ENCODE assay signal across 9 cellular contexts in the genomic region with DNA sequence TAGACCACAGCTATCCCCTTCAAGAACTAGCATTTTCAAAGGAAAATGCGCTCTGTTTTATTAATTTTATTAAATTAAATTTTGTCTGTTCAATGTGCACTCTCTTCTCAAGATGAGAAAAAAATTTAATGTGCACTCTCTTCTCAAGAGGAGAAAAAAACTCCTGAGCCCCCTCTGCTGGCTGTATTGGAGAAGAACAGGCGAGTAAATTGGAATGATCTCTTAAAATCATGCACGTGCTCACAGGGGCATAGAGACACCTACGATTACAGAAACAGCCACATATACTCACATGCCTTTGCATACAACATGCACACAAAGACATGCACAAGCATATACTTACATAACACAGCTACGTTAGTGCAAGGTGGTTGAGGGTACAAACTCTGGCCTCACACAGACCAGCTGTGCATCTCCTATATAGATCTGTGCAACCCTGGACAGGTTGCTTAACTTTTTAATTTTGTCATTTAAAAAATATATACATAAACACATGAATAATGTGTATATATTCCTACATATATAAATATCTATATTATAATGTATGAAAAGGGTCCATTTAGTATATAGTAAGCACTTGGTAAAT.
DNase-seq lines count a peak whose midpoint lies in the region; ATAC-seq lines count a peak whose summit lies in the region.
"Had no signal": no experiment of that assay in that cellular context is flagged by ENCODE, and none has a peak within 500 bp of the region (broad histone marks: within the 10 kb centered on the region; RNA-seq: fewer than 3 reads in every experiment).

No MANE protein-coding gene starts in this region.

- H3K27me3 Mint-ChIP-seq in activated T-cell treated with anti-CD3 and anti-CD28 coated beads, Interleukin-2, amount 50 U/mL, for 72 hours (ENCODE audit: low read depth), result no peaks in the 10 kb centered on the region

- no peaks in the 10 kb centered on the region for H3K4me1 Mint-ChIP-seq in activated T-cell treated with anti-CD3 and anti-CD28 coated beads, Interleukin-2, amount 50 U/mL, for 72 hours (ENCODE audit: low read depth)

- H3K27ac Mint-ChIP-seq in activated T-cell treated with anti-CD3 and anti-CD28 coated beads, Interleukin-2, amount 50 U/mL, for 72 hours, result no peak overlapping the region

- H3K36me3 Mint-ChIP-seq in activated T-cell treated with anti-CD3 and anti-CD28 coated beads, Interleukin-2, amount 50 U/mL, for 72 hours (ENCODE audit: insufficient read depth in 2 of 2), result no peaks in the 10 kb centered on the region

- ATAC-seq in GM21526 (IDR thresholded peaks at IDR 0.05; ENCODE audit: low FRiP score, unreplicated experiment), result peak; percentile 89
- no peak for ATAC-seq in activated T-cell treated with anti-CD3 and anti-CD28 coated beads, Interleukin-2, amount 50 U/mL, for 72 hours (replicated peaks in 1 of 2)

- H3K4me3 Mint-ChIP-seq in activated T-cell treated with anti-CD3 and anti-CD28 coated beads, Interleukin-2, amount 50 U/mL, for 72 hours, result no peak overlapping the region
- H3K4me3 Mint-ChIP-seq: activated T-cell treated with anti-CD3 and anti-CD28 coated beads, Interleukin-2, amount 50 U/mL, for 4 hours had no signal

- DNase-seq in activated CD4-positive, CD25-positive, alpha-beta regulatory T cell treated with anti-CD3 and anti-CD28 coated beads, Interleukin-2, amount 50 U/mL, for 72 hours, result peak; percentile 34
- DNase-seq in activated CD4-positive, CD25-positive, alpha-beta regulatory T cell (lab: John Stamatoyannopoulos, UW), result no peak
- DNase-seq in NAMALWA (ENCODE audit: low spot score) (peak; percentile 54), iPS-NIHi11 (ENCODE audit: low spot score) (peak; percentile 29), COR-L47 (lab: John Stamatoyannopoulos, UW) (no peak)
- DNase-seq in activated T-cell treated with anti-CD3 and anti-CD28 coated beads, Interleukin-2, amount 50 U/mL, for 72 hours, result peak; percentile 19 to 27
- peak; percentile 3 for DNase-seq in stimulated activated CD8-positive, alpha-beta memory T cell treated with anti-CD3 and anti-CD28 coated beads, Interleukin-4, amount 100 ng/mL, for 24 hours (ENCODE audit: low read depth)
- DNase-seq: activated T-cell treated with anti-CD3 and anti-CD28 coated beads, Interleukin-2, amount 50 U/mL, for 4 hours had no signal

- no peaks in the 10 kb centered on the region for H3K9me3 Mint-ChIP-seq in activated T-cell treated with anti-CD3 and anti-CD28 coated beads, Interleukin-2, amount 50 U/mL, for 72 hours
- H3K9me3 Mint-ChIP-seq: activated T-cell treated with anti-CD3 and anti-CD28 coated beads, Interleukin-2, amount 50 U/mL, for 4 hours had no signal

Comparison
In these comparisons a context has a peak if more than half of its experiments do, and no peak if none do; other contexts are left out.
1. DNase-seq: peak in activated CD4-positive, CD25-positive, alpha-beta regulatory T cell treated with anti-CD3 and anti-CD28 coated beads, Interleukin-2, amount 50 U/mL, for 72 hours (single experiment), NAMALWA (single experiment), activated T-cell treated with anti-CD3 and anti-CD28 coated beads, Interleukin-2, amount 50 U/mL, for 72 hours (2 of 2), iPS-NIHi11 (single experiment) and stimulated activated CD8-positive, alpha-beta memory T cell treated with anti-CD3 and anti-CD28 coated beads, Interleukin-4, amount 100 ng/mL, for 24 hours (single experiment); none in activated CD4-positive, CD25-positive, alpha-beta regulatory T cell (0 of 4) and COR-L47 (single experiment).